Comparison of ENCODE assay signal across 1 cellular context in the genomic region with DNA sequence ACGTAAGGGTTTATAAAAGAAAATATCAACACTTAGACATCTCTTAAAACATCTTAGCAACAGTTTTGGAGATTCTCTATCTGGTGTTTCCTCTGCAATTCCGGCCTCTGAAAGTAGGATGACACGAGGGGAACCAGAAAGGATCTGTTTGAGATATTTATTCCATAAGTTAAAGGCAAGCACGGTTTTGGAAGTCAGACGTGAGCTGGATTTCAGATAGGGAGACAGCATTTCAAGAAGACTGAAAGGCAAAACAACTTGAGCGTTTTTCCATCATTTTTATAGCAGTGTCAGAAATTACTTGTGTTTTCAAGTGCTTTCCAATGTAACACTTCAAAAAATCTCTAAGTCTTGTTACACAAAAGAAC.
TF ChIP-seq lines count a peak whose summit lies in the region.

No MANE protein-coding gene starts in this region.

TF ChIP-seq in K562, 482 proteins besides CTCF, POLR2A, EP300 and RAD21 (continued from another document and continues in another):
- TF ChIP-seq, protein P1, sequence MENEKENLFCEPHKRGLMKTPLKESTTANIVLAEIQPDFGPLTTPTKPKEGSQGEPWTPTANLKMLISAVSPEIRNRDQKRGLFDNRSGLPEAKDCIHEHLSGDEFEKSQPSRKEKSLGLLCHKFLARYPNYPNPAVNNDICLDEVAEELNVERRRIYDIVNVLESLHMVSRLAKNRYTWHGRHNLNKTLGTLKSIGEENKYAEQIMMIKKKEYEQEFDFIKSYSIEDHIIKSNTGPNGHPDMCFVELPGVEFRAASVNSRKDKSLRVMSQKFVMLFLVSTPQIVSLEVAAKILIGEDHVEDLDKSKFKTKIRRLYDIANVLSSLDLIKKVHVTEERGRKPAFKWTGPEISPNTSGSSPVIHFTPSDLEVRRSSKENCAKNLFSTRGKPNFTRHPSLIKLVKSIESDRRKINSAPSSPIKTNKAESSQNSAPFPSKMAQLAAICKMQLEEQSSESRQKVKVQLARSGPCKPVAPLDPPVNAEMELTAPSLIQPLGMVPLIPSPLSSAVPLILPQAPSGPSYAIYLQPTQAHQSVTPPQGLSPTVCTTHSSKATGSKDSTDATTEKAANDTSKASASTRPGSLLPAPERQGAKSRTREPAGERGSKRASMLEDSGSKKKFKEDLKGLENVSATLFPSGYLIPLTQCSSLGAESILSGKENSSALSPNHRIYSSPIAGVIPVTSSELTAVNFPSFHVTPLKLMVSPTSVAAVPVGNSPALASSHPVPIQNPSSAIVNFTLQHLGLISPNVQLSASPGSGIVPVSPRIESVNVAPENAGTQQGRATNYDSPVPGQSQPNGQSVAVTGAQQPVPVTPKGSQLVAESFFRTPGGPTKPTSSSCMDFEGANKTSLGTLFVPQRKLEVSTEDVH (IDR thresholded peaks at IDR 0.05; ENCODE audit: low read depth, partially characterized antibody): no peak
- TF ChIP-seq ZNF444 (CRISPR knock-in tag; IDR thresholded peaks at IDR 0.05): no peak
- TF ChIP-seq, protein P2, sequence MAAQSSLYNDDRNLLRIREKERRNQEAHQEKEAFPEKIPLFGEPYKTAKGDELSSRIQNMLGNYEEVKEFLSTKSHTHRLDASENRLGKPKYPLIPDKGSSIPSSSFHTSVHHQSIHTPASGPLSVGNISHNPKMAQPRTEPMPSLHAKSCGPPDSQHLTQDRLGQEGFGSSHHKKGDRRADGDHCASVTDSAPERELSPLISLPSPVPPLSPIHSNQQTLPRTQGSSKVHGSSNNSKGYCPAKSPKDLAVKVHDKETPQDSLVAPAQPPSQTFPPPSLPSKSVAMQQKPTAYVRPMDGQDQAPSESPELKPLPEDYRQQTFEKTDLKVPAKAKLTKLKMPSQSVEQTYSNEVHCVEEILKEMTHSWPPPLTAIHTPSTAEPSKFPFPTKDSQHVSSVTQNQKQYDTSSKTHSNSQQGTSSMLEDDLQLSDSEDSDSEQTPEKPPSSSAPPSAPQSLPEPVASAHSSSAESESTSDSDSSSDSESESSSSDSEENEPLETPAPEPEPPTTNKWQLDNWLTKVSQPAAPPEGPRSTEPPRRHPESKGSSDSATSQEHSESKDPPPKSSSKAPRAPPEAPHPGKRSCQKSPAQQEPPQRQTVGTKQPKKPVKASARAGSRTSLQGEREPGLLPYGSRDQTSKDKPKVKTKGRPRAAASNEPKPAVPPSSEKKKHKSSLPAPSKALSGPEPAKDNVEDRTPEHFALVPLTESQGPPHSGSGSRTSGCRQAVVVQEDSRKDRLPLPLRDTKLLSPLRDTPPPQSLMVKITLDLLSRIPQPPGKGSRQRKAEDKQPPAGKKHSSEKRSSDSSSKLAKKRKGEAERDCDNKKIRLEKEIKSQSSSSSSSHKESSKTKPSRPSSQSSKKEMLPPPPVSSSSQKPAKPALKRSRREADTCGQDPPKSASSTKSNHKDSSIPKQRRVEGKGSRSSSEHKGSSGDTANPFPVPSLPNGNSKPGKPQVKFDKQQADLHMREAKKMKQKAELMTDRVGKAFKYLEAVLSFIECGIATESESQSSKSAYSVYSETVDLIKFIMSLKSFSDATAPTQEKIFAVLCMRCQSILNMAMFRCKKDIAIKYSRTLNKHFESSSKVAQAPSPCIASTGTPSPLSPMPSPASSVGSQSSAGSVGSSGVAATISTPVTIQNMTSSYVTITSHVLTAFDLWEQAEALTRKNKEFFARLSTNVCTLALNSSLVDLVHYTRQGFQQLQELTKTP (IDR thresholded peaks at IDR 0.05; ENCODE audit: low read depth in 1 of 2, partially characterized antibody in 2 of 2): peak in 1 of 2 experiments; percentile 27
- no peak for TF ChIP-seq TAF15 (IDR thresholded peaks at IDR 0.05; ENCODE audit: low read depth, low read length)
- no peak for TF ChIP-seq FOXK1 (CRISPR knock-in tag; IDR thresholded peaks at IDR 0.05; ENCODE audit: borderline replicate concordance)
- no peak for TF ChIP-seq ZKSCAN1 (IDR thresholded peaks at IDR 0.05; ENCODE audit: low read depth, low read length)
- TF ChIP-seq, protein P3, sequence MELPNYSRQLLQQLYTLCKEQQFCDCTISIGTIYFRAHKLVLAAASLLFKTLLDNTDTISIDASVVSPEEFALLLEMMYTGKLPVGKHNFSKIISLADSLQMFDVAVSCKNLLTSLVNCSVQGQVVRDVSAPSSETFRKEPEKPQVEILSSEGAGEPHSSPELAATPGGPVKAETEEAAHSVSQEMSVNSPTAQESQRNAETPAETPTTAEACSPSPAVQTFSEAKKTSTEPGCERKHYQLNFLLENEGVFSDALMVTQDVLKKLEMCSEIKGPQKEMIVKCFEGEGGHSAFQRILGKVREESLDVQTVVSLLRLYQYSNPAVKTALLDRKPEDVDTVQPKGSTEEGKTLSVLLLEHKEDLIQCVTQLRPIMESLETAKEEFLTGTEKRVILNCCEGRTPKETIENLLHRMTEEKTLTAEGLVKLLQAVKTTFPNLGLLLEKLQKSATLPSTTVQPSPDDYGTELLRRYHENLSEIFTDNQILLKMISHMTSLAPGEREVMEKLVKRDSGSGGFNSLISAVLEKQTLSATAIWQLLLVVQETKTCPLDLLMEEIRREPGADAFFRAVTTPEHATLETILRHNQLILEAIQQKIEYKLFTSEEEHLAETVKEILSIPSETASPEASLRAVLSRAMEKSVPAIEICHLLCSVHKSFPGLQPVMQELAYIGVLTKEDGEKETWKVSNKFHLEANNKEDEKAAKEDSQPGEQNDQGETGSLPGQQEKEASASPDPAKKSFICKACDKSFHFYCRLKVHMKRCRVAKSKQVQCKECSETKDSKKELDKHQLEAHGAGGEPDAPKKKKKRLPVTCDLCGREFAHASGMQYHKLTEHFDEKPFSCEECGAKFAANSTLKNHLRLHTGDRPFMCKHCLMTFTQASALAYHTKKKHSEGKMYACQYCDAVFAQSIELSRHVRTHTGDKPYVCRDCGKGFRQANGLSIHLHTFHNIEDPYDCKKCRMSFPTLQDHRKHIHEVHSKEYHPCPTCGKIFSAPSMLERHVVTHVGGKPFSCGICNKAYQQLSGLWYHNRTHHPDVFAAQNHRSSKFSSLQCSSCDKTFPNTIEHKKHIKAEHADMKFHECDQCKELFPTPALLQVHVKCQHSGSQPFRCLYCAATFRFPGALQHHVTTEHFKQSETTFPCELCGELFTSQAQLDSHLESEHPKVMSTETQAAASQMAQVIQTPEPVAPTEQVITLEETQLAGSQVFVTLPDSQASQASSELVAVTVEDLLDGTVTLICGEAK (IDR thresholded peaks at IDR 0.05): 0 out of 2 replicates have a peak, but pooled peaks have one; percentile 7
- TF ChIP-seq, protein P3 (CRISPR knock-in tag; IDR thresholded peaks at IDR 0.05): no peak
- no peak for TF ChIP-seq GTF2F1 (IDR thresholded peaks at IDR 0.05; ENCODE audit: low read depth, low read length)
- TF ChIP-seq FOXK2 (conservative IDR thresholded peaks at IDR 0.05 in 1 of 2, IDR thresholded peaks at IDR 0.05 in 1 of 2; ENCODE audit: low read depth in 2 of 2): no peak
- TF ChIP-seq, protein P4, sequence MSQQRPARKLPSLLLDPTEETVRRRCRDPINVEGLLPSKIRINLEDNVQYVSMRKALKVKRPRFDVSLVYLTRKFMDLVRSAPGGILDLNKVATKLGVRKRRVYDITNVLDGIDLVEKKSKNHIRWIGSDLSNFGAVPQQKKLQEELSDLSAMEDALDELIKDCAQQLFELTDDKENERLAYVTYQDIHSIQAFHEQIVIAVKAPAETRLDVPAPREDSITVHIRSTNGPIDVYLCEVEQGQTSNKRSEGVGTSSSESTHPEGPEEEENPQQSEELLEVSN (IDR thresholded peaks at IDR 0.05; ENCODE audit: borderline replicate concordance in 1 of 2, extremely low read depth in 1 of 2, insufficient read depth in 1 of 2, insufficient read length in 1 of 2, low read depth in 1 of 2, low read length in 1 of 2, poor library complexity in 1 of 2, severe bottlenecking in 1 of 2): no peak
- TF ChIP-seq ZNF316 (IDR thresholded peaks at IDR 0.05): no peak
- no peak for TF ChIP-seq NFYB (IDR thresholded peaks at IDR 0.05; ENCODE audit: extremely low read depth, insufficient read length)
- no peak for TF ChIP-seq CEBPB (tag; IDR thresholded peaks at IDR 0.05)
- TF ChIP-seq, protein P5, sequence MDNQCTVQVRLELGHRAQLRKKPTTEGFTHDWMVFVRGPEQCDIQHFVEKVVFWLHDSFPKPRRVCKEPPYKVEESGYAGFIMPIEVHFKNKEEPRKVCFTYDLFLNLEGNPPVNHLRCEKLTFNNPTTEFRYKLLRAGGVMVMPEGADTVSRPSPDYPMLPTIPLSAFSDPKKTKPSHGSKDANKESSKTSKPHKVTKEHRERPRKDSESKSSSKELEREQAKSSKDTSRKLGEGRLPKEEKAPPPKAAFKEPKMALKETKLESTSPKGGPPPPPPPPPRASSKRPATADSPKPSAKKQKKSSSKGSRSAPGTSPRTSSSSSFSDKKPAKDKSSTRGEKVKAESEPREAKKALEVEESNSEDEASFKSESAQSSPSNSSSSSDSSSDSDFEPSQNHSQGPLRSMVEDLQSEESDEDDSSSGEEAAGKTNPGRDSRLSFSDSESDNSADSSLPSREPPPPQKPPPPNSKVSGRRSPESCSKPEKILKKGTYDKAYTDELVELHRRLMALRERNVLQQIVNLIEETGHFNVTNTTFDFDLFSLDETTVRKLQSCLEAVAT (IDR thresholded peaks at IDR 0.05): no peak
- no peak for TF ChIP-seq SRSF7 (optimal IDR thresholded peaks at IDR 0.05; ENCODE audit: low read depth, low read length)
- no peak for TF ChIP-seq NCOR1 (IDR thresholded peaks at IDR 0.05)
- 0 out of 4 replicates have a peak, but pooled peaks of 1 of the 2 experiments have one; percentile 27 for TF ChIP-seq SIN3A (IDR thresholded peaks at IDR 0.05; ENCODE audit: borderline replicate concordance in 2 of 2, control insufficient read depth in 1 of 2, low read depth in 2 of 2, low read length in 2 of 2)
- no peak for TF ChIP-seq SMARCA5 (IDR thresholded peaks at IDR 0.05)
- TF ChIP-seq SMARCC2 (IDR thresholded peaks at IDR 0.05; ENCODE audit: low read depth): no peak; the same call in 1 of the 2 replicates
- 0 out of 2 replicates have a peak, but pooled peaks have one; percentile 7 for TF ChIP-seq LCOR (CRISPR knock-in tag; IDR thresholded peaks at IDR 0.05)
- TF ChIP-seq ETV1 (tag; conservative IDR thresholded peaks at IDR 0.05; ENCODE audit: low read depth): no peak
- no peak for TF ChIP-seq HDAC8 (tag; IDR thresholded peaks at IDR 0.05)
- TF ChIP-seq, protein P6, sequence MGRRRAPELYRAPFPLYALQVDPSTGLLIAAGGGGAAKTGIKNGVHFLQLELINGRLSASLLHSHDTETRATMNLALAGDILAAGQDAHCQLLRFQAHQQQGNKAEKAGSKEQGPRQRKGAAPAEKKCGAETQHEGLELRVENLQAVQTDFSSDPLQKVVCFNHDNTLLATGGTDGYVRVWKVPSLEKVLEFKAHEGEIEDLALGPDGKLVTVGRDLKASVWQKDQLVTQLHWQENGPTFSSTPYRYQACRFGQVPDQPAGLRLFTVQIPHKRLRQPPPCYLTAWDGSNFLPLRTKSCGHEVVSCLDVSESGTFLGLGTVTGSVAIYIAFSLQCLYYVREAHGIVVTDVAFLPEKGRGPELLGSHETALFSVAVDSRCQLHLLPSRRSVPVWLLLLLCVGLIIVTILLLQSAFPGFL (CRISPR knock-in tag; IDR thresholded peaks at IDR 0.05): no peak
- no peak; the same call in 1 of the 2 replicates for TF ChIP-seq SLC30A9 (CRISPR knock-in tag; IDR thresholded peaks at IDR 0.05)
- TF ChIP-seq, protein P7, sequence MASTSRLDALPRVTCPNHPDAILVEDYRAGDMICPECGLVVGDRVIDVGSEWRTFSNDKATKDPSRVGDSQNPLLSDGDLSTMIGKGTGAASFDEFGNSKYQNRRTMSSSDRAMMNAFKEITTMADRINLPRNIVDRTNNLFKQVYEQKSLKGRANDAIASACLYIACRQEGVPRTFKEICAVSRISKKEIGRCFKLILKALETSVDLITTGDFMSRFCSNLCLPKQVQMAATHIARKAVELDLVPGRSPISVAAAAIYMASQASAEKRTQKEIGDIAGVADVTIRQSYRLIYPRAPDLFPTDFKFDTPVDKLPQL (IDR thresholded peaks at IDR 0.05; ENCODE audit: extremely low read depth, insufficient read length): no peak
- TF ChIP-seq BACH1 (tag; IDR thresholded peaks at IDR 0.05): no peak
- 0 out of 2 replicates have a peak, but pooled peaks have one; percentile 17 for TF ChIP-seq KAT8 (IDR thresholded peaks at IDR 0.05; ENCODE audit: low read depth)
